In genomic region chr2:96500385-96501066, GRCh38 we compare ENCODE assay signal across 2 cellular contexts.
TF ChIP-seq lines count a peak whose summit lies in the region.

No MANE protein-coding gene starts in this region.

TF ChIP-seq in IMR-90, 13 proteins besides CTCF, POLR2A, EP300 and RAD21:
- TF ChIP-seq MAZ (IDR thresholded peaks at IDR 0.05; ENCODE audit: borderline replicate concordance, low read depth, low read length), result no peak
- TF ChIP-seq SMC3 (IDR thresholded peaks at IDR 0.05; ENCODE audit: low read depth, low read length), result no peak
- TF ChIP-seq NFE2L2 (IDR thresholded peaks at IDR 0.05; ENCODE audit: low read depth, low read length), result no peak
- no peak for TF ChIP-seq RFX5 (IDR thresholded peaks at IDR 0.05; ENCODE audit: low read depth, low read length)
- TF ChIP-seq MXI1 (IDR thresholded peaks at IDR 0.05; ENCODE audit: borderline replicate concordance, low read depth, low read length), result no peak
- TF ChIP-seq RCOR1 (IDR thresholded peaks at IDR 0.05; ENCODE audit: insufficient replicate concordance, low read length), result no peak
- TF ChIP-seq BHLHE40 (IDR thresholded peaks at IDR 0.05; ENCODE audit: low read depth, low read length), result no peak
- TF ChIP-seq, protein P1, sequence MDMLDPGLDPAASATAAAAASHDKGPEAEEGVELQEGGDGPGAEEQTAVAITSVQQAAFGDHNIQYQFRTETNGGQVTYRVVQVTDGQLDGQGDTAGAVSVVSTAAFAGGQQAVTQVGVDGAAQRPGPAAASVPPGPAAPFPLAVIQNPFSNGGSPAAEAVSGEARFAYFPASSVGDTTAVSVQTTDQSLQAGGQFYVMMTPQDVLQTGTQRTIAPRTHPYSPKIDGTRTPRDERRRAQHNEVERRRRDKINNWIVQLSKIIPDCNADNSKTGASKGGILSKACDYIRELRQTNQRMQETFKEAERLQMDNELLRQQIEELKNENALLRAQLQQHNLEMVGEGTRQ (IDR thresholded peaks at IDR 0.05; ENCODE audit: low read depth, low read length), result no peak
- TF ChIP-seq ELK1 (IDR thresholded peaks at IDR 0.05; ENCODE audit: borderline replicate concordance, low read depth, low read length), result no peak
- no peak for TF ChIP-seq CEBPB (IDR thresholded peaks at IDR 0.05; ENCODE audit: low read depth, low read length)
- no peak for TF ChIP-seq CHD1 (IDR thresholded peaks at IDR 0.05; ENCODE audit: low read depth, low read length)
- TF ChIP-seq FOS (IDR thresholded peaks at IDR 0.05; ENCODE audit: low read depth, low read length), result no peak
- TF ChIP-seq MAFK (IDR thresholded peaks at IDR 0.05; ENCODE audit: low read depth, low read length), result no peak

TF ChIP-seq in endothelial cell of umbilical vein, 7 proteins besides CTCF, POLR2A, EP300 and RAD21:
- peak; percentile 74 for TF ChIP-seq EZH2 (IDR thresholded peaks at IDR 0.05; ENCODE audit: borderline replicate concordance, low read depth, low read length, severe bottlenecking)
- no peak for TF ChIP-seq POLR2AphosphoS5 (IDR thresholded peaks at IDR 0.05; ENCODE audit: insufficient read depth, low read depth, low read length)
